Comparison of ENCODE assay signal across 9 cellular contexts in the genomic region with DNA sequence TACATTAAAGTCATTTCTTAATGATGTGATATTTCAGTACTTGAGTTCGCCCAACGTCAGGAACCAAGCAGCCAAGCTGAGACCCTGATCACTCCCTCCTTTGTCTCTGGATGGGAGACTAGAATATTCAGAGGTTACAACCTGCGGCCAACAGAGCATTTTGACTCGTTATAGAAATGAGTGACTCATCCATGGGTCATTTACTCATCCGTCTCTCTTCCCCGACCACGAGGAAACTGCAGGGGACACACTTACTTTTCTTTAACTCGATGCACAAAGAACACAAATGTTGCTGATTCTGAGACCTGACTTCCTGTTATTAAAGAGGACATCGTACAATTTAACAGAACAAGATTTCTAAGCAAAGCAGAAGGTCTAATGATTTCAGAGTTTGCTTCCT.
A peak's percentile ranks its signal among the peaks of the same experiment; 100 is the strongest.
DNase-seq lines count a peak whose midpoint lies in the region; ATAC-seq and TF ChIP-seq lines count a peak whose summit lies in the region.
"Had no signal": no experiment of that assay in that cellular context is flagged by ENCODE, and none has a peak within 500 bp of the region (broad histone marks: within the 10 kb centered on the region; RNA-seq: fewer than 3 reads in every experiment).

No MANE protein-coding gene starts in this region.

- H3K4me1 ChIP-seq in SJSA1 (replicated peaks) (peaks cover 63% of the 10 kb centered on the region), vagina (peaks cover 32% of the 10 kb centered on the region)

- H3K27me3 ChIP-seq in SJSA1 (replicated peaks) = no peaks in the 10 kb centered on the region
- H3K27me3 ChIP-seq in vagina = no peaks in the 10 kb centered on the region
- H3K27me3 ChIP-seq: tibial nerve had no signal

- peak in 1 of 2 donors; percentile 69 for ATAC-seq in natural killer cell treated with Interleukin-12 subunit alpha and Interleukin-12 subunit beta and Interleukin-15 and Interleukin-18, amount 100 ng/mL, for 72 hours
- ATAC-seq in natural killer cell = no peak

- H3K27ac Mint-ChIP-seq in natural killer cell treated with Interleukin-12 subunit alpha and Interleukin-12 subunit beta and Interleukin-15 and Interleukin-18, amount 100 ng/mL, for 72 hours = peak overlapping the region in 1 of 2 donors; percentile 34
- H3K27ac Mint-ChIP-seq in natural killer cell (no peak overlapping the region), progenitor cell of endocrine pancreas (no peak overlapping the region)

- H3K4me3 Mint-ChIP-seq in natural killer cell treated with Interleukin-12 subunit alpha and Interleukin-12 subunit beta and Interleukin-15 and Interleukin-18, amount 100 ng/mL, for 72 hours = peak overlapping the region; percentile 44
- no peak overlapping the region for H3K4me3 Mint-ChIP-seq in natural killer cell
- H3K4me3 Mint-ChIP-seq in progenitor cell of endocrine pancreas (ENCODE audit: low read depth) = no peak overlapping the region

- no peaks in the 10 kb centered on the region for H3K9me3 ChIP-seq in SJSA1 (replicated peaks)
- H3K9me3 ChIP-seq in vagina = no peaks in the 10 kb centered on the region
- H3K9me3 ChIP-seq: tibial nerve had no signal

- H3K36me3 Mint-ChIP-seq in natural killer cell treated with Interleukin-12 subunit alpha and Interleukin-12 subunit beta and Interleukin-15 and Interleukin-18, amount 100 ng/mL, for 72 hours = no peaks in the 10 kb centered on the region
- H3K36me3 Mint-ChIP-seq in natural killer cell (no peaks in the 10 kb centered on the region), progenitor cell of endocrine pancreas (ENCODE audit: insufficient read depth) (no peaks in the 10 kb centered on the region)

- intact Hi-C loops in natural killer cell (cut with micrococcal nuclease) = no loop called here
- intact Hi-C loops in vagina (cut with DNase I) = no loop called here

- peaks cover 4% of the 10 kb centered on the region in 2 donors for H3K27me3 Mint-ChIP-seq in natural killer cell treated with Interleukin-12 subunit alpha and Interleukin-12 subunit beta and Interleukin-15 and Interleukin-18, amount 100 ng/mL, for 72 hours
- H3K27me3 Mint-ChIP-seq in natural killer cell (ENCODE audit: low read depth in 2 of 2) = peaks cover 0 to 3% of the 10 kb centered on the region in 2 donors
- H3K27me3 Mint-ChIP-seq in progenitor cell of endocrine pancreas = no peaks in the 10 kb centered on the region

- H3K4me3 ChIP-seq in SJSA1 (no peak overlapping the region), fibroblast of pulmonary artery (replicated peaks; ENCODE audit: low read depth, low read length) (no peak overlapping the region), vagina (no peak overlapping the region)
- H3K4me3 ChIP-seq: tibial nerve had no signal

- no peak for DNase-seq in natural killer cell treated with Interleukin-12 subunit alpha and Interleukin-12 subunit beta and Interleukin-15 and Interleukin-18, amount 100 ng/mL, for 72 hours (ENCODE audit: low spot score)
- DNase-seq in natural killer cell (no peak), SJSA1 (ENCODE audit: low read depth in 1 of 2, low spot score in 2 of 2) (peak; percentile 68 to 84), fibroblast of pulmonary artery (ENCODE audit: low read depth) (peak; percentile 67), vagina (ENCODE audit: extremely low spot score in 2 of 2) (no peak), NCI-H446 treated with DMSO at 0.1 percent for 48 hours (lab: John Stamatoyannopoulos, UW) (no peak), GM19238 (ENCODE audit: insufficient read length, low spot score) (no peak), progenitor cell of endocrine pancreas (ENCODE audit: low spot score, unreplicated experiment) (no peak)

- no peaks in the 10 kb centered on the region for H3K36me3 ChIP-seq in SJSA1
- H3K36me3 ChIP-seq in vagina = no peaks in the 10 kb centered on the region
- H3K36me3 ChIP-seq: tibial nerve had no signal

- H3K4me1 Mint-ChIP-seq in natural killer cell treated with Interleukin-12 subunit alpha and Interleukin-12 subunit beta and Interleukin-15 and Interleukin-18, amount 100 ng/mL, for 72 hours (ENCODE audit: low read depth in 2 of 2) = peaks cover 2 to 6% of the 10 kb centered on the region in 2 donors
- H3K4me1 Mint-ChIP-seq in natural killer cell (no peaks in the 10 kb centered on the region), progenitor cell of endocrine pancreas (ENCODE audit: low read depth) (peaks cover 11% of the 10 kb centered on the region)

- H3K9me3 Mint-ChIP-seq in natural killer cell treated with Interleukin-12 subunit alpha and Interleukin-12 subunit beta and Interleukin-15 and Interleukin-18, amount 100 ng/mL, for 72 hours = no peaks in the 10 kb centered on the region
- H3K9me3 Mint-ChIP-seq in natural killer cell (no peaks in the 10 kb centered on the region), progenitor cell of endocrine pancreas (ENCODE audit: low read depth) (no peaks in the 10 kb centered on the region)

- TF ChIP-seq CTCF in natural killer cell (IDR thresholded peaks at IDR 0.05) (no peak), fibroblast of pulmonary artery (IDR thresholded peaks at IDR 0.05; ENCODE audit: low read length, missing control alignments) (no peak), vagina (IDR thresholded peaks at IDR 0.05) (no peak), progenitor cell of endocrine pancreas (IDR thresholded peaks at IDR 0.05; ENCODE audit: unreplicated experiment) (no peak)

- no peak for TF ChIP-seq POLR2A in vagina (IDR thresholded peaks at IDR 0.05)

- H3K27ac ChIP-seq in SJSA1 = peak overlapping the region; percentile 51
- peak overlapping the region; percentile 10 for H3K27ac ChIP-seq in vagina

Comparison
In these comparisons a context has a peak if more than half of its experiments do, and no peak if none do; other contexts are left out.
1. DNase-seq: peak in SJSA1 (2 of 2) and fibroblast of pulmonary artery (single experiment); none in natural killer cell treated with Interleukin-12 subunit alpha and Interleukin-12 subunit beta and Interleukin-15 and Interleukin-18, amount 100 ng/mL, for 72 hours (single experiment), natural killer cell (single experiment), vagina (0 of 2), NCI-H446 treated with DMSO at 0.1 percent for 48 hours (single experiment), GM19238 (single experiment) and progenitor cell of endocrine pancreas (single experiment).